In genomic region chr2:144460981-144461766, GRCh38 we compare ENCODE assay signal across 1 cellular context.
TF ChIP-seq lines count a peak whose summit lies in the region.

No MANE protein-coding gene starts in this region.

TF ChIP-seq in HepG2, 621 proteins besides CTCF, POLR2A, EP300 and RAD21 (continued from another document):
- no peak for TF ChIP-seq GABPB1 (CRISPR knock-in tag; IDR thresholded peaks at IDR 0.05)
- TF ChIP-seq GRHL1 (CRISPR knock-in tag; conservative IDR thresholded peaks at IDR 0.05) = no peak
- no peak for TF ChIP-seq PLSCR1 (CRISPR knock-in tag; IDR thresholded peaks at IDR 0.05; ENCODE audit: borderline replicate concordance)
- no peak for TF ChIP-seq HOXD1 (CRISPR knock-in tag; IDR thresholded peaks at IDR 0.05)
- no peak for TF ChIP-seq ZNF331 (CRISPR knock-in tag; IDR thresholded peaks at IDR 0.05)
- TF ChIP-seq ZNF557 (CRISPR knock-in tag; IDR thresholded peaks at IDR 0.05) = no peak
- no peak for TF ChIP-seq ZBTB44 (CRISPR knock-in tag; IDR thresholded peaks at IDR 0.05)
